13 cellular contexts compared by ENCODE assay signal in the genomic region with DNA sequence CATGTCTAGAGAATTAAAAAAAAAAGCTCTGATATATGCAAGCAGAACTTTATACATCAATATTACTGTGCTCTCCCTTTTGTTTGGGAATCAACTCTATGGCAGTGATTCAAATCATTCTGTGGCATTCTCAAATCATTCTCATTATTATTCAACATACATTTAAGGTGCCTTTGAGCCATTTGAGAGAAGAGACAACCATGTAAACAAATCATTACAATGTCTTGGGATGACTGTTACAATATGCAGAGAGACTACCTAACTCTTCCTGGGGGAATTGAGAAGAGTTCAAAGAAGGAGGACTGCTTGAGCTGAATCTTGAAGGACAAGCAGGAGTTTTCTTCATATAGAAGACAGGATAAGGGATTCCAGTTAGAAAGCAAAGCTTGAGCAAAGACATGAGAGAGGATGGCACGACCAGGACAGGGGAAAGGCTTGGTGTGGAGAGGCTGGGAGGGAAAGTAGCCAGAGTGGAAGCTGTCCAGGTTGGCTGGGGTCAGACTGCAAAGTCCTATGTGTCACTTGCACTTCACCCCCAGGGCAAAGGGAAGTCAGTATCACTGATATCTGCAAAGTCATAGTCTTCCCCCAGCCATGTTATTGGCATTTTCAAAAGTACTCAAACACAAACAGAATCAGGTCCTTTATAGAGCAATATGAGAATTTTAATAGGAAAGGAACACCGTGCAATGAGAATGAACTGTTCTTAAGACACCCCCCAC. TPM values are rescaled to one million over a fixed set of nuclear protein-coding genes. Genes with fewer than 3 reads are reported as not detected.
DNase-seq lines count a peak whose midpoint lies in the region; ATAC-seq, FAIRE-seq and TF ChIP-seq lines count a peak whose summit lies in the region.
"Had no signal": no experiment of that assay in that cellular context is flagged by ENCODE, and none has a peak within 500 bp of the region (broad histone marks: within the 10 kb centered on the region; RNA-seq: fewer than 3 reads in every experiment).

No MANE protein-coding gene starts in this region.

- H3K27ac ChIP-seq in small intestine (ENCODE audit: low read depth in 1 of 2, low read length in 1 of 2) = peak overlapping the region in 1 of 2 donors; percentile 70
- H3K27ac ChIP-seq: WERI-Rb-1 had no signal

- peak overlapping the region; percentile 33 for H3K27ac Mint-ChIP-seq in activated CD8-positive, alpha-beta memory T cell treated with anti-CD3 and anti-CD28 coated beads, Interleukin-2, amount 10 ng/mL, durations not matched to agents 7 days and 5 days
- H3K27ac Mint-ChIP-seq in chondrocyte (ENCODE audit: unreplicated experiment) = peak overlapping the region; percentile 96
- H3K27ac Mint-ChIP-seq: activated naive CD4-positive, alpha-beta T cell treated with anti-CD3 and anti-CD28 coated beads for 36 hours had no signal

- peaks cover 44% of the 10 kb centered on the region for H3K36me3 Mint-ChIP-seq in activated CD8-positive, alpha-beta memory T cell treated with anti-CD3 and anti-CD28 coated beads, Interleukin-2, amount 10 ng/mL, durations not matched to agents 7 days and 5 days
- peaks cover 45% of the 10 kb centered on the region for H3K36me3 Mint-ChIP-seq in chondrocyte (ENCODE audit: low read depth)

- WGBS in small intestine, 3 donors = 52 to 91% (median 71%) methylated on average over 2 of the region's 2 CpGs

- peaks cover 28% of the 10 kb centered on the region for H3K4me1 Mint-ChIP-seq in activated CD8-positive, alpha-beta memory T cell treated with anti-CD3 and anti-CD28 coated beads, Interleukin-2, amount 10 ng/mL, durations not matched to agents 7 days and 5 days
- peaks cover 89% of the 10 kb centered on the region for H3K4me1 Mint-ChIP-seq in chondrocyte (ENCODE audit: low read depth)

- H3K4me1 ChIP-seq in small intestine (ENCODE audit: control insufficient read depth in 2 of 2, insufficient read depth in 1 of 2, low read depth in 1 of 2, low read length in 1 of 2) = peaks cover 8 to 10% of the 10 kb centered on the region in 2 donors

- CTCF ChIA-PET in activated CD8-positive, alpha-beta memory T cell treated with anti-CD3 and anti-CD28 coated beads, Interleukin-2, amount 10 ng/mL, durations not matched to agents 7 days and 5 days (lab: Charles Lee) = no interaction called here

- H3K9me3 ChIP-seq in small intestine (ENCODE audit: control insufficient read depth, low read depth) = no peaks in the 10 kb centered on the region

- H3K4me3 ChIP-seq in small intestine (ENCODE audit: low read depth in 1 of 2, low read length in 2 of 2) = no peak overlapping the region

- no peak for FAIRE-seq in small intestine (lab: Jason Lieb, UNC)

- H3K4me3 Mint-ChIP-seq in activated CD8-positive, alpha-beta memory T cell treated with anti-CD3 and anti-CD28 coated beads, Interleukin-2, amount 10 ng/mL, durations not matched to agents 7 days and 5 days = no peak overlapping the region
- peak overlapping the region; percentile 35 for H3K4me3 Mint-ChIP-seq in chondrocyte (ENCODE audit: unreplicated experiment)
- H3K4me3 Mint-ChIP-seq: activated naive CD4-positive, alpha-beta T cell treated with anti-CD3 and anti-CD28 coated beads for 36 hours; neural crest cell had no signal

- no peaks in the 10 kb centered on the region for H3K27me3 Mint-ChIP-seq in activated CD8-positive, alpha-beta memory T cell treated with anti-CD3 and anti-CD28 coated beads, Interleukin-2, amount 10 ng/mL, durations not matched to agents 7 days and 5 days
- H3K27me3 Mint-ChIP-seq in chondrocyte (ENCODE audit: low read depth) = no peaks in the 10 kb centered on the region

- no peak for ATAC-seq in activated CD8-positive, alpha-beta memory T cell treated with anti-CD3 and anti-CD28 coated beads, Interleukin-2, amount 10 ng/mL, durations not matched to agents 7 days and 5 days
- ATAC-seq in HG03354 (IDR thresholded peaks at IDR 0.05; ENCODE audit: poor library complexity, severe bottlenecking, unreplicated experiment) = peak; percentile 42
- no peak for ATAC-seq in HG03025 (IDR thresholded peaks at IDR 0.05; ENCODE audit: low FRiP score, unreplicated experiment)

- no peak for DNase-seq in activated CD8-positive, alpha-beta memory T cell treated with anti-CD3 and anti-CD28 coated beads, Interleukin-2, amount 10 ng/mL, durations not matched to agents 7 days and 5 days
- DNase-seq in activated CD8-positive, alpha-beta memory T cell treated with anti-CD3 and anti-CD28 coated beads, Interleukin-2, amount 50 U/mL, for 48 hours = no peak
- DNase-seq in chondrocyte (ENCODE audit: low spot score) (no peak), small intestine (peak; percentile 79), CD1c-positive myeloid dendritic cell (ENCODE audit: extremely low spot score) (no peak)
- no peak for DNase-seq in activated effector memory CD4-positive, alpha-beta T cell treated with Interleukin-2 at 50 U/mL for 16 hours
- DNase-seq: ACHN; activated naive CD4-positive, alpha-beta T cell treated with anti-CD3 and anti-CD28 coated beads for 36 hours; NCI-H1694 treated with DMSO at 0.1 percent for 48 hours; WERI-Rb-1 had no signal

- no peak for TF ChIP-seq CTCF in chondrocyte (IDR thresholded peaks at IDR 0.05)

- H3K36me3 ChIP-seq in small intestine (ENCODE audit: control insufficient read depth in 2 of 2, insufficient read depth in 2 of 2, low read length in 2 of 2) = peaks cover 13 to 21% of the 10 kb centered on the region in 2 donors

- H3K9me3 Mint-ChIP-seq in activated CD8-positive, alpha-beta memory T cell treated with anti-CD3 and anti-CD28 coated beads, Interleukin-2, amount 10 ng/mL, durations not matched to agents 7 days and 5 days (ENCODE audit: low read depth) = no peaks in the 10 kb centered on the region
- H3K9me3 Mint-ChIP-seq in chondrocyte (ENCODE audit: low read depth) = no peaks in the 10 kb centered on the region
- H3K9me3 Mint-ChIP-seq: activated naive CD4-positive, alpha-beta T cell treated with anti-CD3 and anti-CD28 coated beads for 36 hours; neural crest cell had no signal

- no peaks in the 10 kb centered on the region for H3K27me3 ChIP-seq in small intestine (ENCODE audit: control insufficient read depth in 2 of 2, insufficient read depth in 2 of 2, low read length in 2 of 2)

RNA-seq across cellular contexts. Expression of gene SEC24D, which starts 9.0 kb away (rescaled TPM):
- total RNA-seq in activated CD8-positive, alpha-beta memory T cell treated with anti-CD3 and anti-CD28 coated beads, Interleukin-2, amount 10 ng/mL, durations not matched to agents 7 days and 5 days = 10 to 100 TPM; 40.3 to 40.6 TPM
- 204 to 245 TPM (median 208 TPM) in 3 replicates for total RNA-seq in chondrocyte
- polyA plus RNA-seq in small intestine = 10 to 100 TPM; 28.1 to 57.9 (median 41.3) TPM
